In the genomic region with DNA sequence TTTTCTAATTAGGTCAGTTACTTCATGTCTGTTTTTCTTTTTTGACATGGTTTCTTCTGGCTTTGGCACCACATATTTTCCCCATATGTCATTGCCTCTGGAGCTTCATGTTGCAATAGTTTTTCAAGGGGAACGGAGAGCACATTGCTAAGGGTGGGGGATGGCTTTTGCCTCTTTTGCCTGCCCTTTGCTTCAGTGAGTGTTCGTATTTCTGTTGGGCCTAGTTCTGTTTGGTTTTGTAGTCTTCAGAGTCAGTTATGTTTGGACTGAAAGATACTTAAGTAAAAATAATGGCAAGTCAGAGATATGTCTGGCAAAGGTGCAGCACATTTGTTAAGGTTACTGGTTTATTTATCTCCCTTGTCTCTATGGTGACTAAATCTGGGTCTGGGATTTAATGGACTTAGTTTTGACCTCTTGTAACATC, we compare ENCODE assay signal across 2 cellular contexts.
A peak's percentile ranks its signal among the peaks of the same experiment; 100 is the strongest.
TF ChIP-seq lines count a peak whose summit lies in the region.

No MANE protein-coding gene starts in this region.

TF ChIP-seq in liver, 16 proteins besides CTCF, POLR2A, EP300 and RAD21 (continued from another document):
- TF ChIP-seq FOXA2 (IDR thresholded peaks at IDR 0.05) = no peak
- peak; percentile 49 for TF ChIP-seq SP1 (IDR thresholded peaks at IDR 0.05)
- TF ChIP-seq REST (IDR thresholded peaks at IDR 0.05) = no peak
- TF ChIP-seq RXRA (IDR thresholded peaks at IDR 0.05) = peak in 1 of 2 donors; percentile 38
- TF ChIP-seq, protein P1, sequence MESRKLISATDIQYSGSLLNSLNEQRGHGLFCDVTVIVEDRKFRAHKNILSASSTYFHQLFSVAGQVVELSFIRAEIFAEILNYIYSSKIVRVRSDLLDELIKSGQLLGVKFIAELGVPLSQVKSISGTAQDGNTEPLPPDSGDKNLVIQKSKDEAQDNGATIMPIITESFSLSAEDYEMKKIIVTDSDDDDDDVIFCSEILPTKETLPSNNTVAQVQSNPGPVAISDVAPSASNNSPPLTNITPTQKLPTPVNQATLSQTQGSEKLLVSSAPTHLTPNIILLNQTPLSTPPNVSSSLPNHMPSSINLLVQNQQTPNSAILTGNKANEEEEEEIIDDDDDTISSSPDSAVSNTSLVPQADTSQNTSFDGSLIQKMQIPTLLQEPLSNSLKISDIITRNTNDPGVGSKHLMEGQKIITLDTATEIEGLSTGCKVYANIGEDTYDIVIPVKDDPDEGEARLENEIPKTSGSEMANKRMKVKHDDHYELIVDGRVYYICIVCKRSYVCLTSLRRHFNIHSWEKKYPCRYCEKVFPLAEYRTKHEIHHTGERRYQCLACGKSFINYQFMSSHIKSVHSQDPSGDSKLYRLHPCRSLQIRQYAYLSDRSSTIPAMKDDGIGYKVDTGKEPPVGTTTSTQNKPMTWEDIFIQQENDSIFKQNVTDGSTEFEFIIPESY (IDR thresholded peaks at IDR 0.05) = no peak
- no peak for TF ChIP-seq HNF4G (IDR thresholded peaks at IDR 0.05)
- TF ChIP-seq HNF4A (conservative IDR thresholded peaks at IDR 0.05) = peak in 1 of 2 donors; percentile 24

TF ChIP-seq in HepG2, 621 proteins besides CTCF, POLR2A, EP300 and RAD21 (continued from another document):
- TF ChIP-seq, protein P2, sequence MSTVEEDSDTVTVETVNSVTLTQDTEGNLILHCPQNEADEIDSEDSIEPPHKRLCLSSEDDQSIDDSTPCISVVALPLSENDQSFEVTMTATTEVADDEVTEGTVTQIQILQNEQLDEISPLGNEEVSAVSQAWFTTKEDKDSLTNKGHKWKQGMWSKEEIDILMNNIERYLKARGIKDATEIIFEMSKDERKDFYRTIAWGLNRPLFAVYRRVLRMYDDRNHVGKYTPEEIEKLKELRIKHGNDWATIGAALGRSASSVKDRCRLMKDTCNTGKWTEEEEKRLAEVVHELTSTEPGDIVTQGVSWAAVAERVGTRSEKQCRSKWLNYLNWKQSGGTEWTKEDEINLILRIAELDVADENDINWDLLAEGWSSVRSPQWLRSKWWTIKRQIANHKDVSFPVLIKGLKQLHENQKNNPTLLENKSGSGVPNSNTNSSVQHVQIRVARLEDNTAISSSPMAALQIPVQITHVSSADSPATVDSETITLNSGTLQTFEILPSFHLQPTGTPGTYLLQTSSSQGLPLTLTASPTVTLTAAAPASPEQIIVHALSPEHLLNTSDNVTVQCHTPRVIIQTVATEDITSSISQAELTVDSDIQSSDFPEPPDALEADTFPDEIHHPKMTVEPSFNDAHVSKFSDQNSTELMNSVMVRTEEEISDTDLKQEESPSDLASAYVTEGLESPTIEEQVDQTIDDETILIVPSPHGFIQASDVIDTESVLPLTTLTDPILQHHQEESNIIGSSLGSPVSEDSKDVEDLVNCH (CRISPR knock-in tag; IDR thresholded peaks at IDR 0.05) = no peak
